In the genomic region with DNA sequence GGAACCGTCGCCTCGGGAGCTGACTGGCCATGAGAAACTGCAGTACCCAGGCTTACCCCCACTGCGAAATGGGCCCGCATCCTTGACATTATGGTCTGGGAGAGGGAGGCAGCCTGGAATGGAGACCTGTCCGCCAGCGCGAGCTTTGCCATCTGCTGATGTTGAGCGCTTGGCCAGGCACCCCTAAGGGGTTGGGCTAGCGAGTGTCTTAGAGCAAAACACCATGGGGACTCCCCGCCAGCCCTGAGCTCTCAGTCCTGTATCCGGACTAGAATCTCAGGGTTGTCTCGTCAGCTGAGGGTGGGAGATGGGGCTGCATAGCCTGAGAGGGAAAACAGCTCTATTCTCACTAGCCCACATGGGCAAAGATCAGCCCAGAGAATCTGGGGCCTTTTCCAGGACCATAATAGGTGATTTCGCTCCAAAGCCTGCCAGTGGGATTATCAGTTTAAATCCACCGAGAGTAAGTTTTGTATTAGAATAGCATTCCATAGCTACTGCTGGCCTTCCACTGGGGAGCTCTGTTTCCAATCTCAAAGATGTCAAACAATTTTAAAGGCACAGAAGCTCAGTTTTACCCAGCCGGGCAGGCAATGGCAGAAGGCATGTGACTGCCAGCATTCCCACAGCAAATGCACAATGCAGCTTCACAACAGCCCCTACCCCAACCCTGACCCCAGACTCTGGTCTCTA, we compare ENCODE assay signal across 2 cellular contexts.
TF ChIP-seq lines count a peak whose summit lies in the region.

No MANE protein-coding gene starts in this region.

TF ChIP-seq in SK-N-SH treated with all-trans-retinoic acid at 6 μM for 48 hours, 23 proteins besides CTCF, POLR2A, EP300 and RAD21:
- TF ChIP-seq, protein P1, sequence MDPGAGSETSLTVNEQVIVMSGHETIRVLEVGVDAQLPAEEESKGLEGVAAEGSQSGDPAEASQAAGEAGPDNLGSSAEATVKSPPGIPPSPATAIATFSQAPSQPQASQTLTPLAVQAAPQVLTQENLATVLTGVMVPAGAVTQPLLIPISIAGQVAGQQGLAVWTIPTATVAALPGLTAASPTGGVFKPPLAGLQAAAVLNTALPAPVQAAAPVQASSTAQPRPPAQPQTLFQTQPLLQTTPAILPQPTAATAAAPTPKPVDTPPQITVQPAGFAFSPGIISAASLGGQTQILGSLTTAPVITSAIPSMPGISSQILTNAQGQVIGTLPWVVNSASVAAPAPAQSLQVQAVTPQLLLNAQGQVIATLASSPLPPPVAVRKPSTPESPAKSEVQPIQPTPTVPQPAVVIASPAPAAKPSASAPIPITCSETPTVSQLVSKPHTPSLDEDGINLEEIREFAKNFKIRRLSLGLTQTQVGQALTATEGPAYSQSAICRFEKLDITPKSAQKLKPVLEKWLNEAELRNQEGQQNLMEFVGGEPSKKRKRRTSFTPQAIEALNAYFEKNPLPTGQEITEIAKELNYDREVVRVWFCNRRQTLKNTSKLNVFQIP (CRISPR knock-in tag; IDR thresholded peaks at IDR 0.05; ENCODE audit: borderline replicate concordance, low read depth), result no peak
- TF ChIP-seq TCF4 (CRISPR knock-in tag; IDR thresholded peaks at IDR 0.05; ENCODE audit: borderline replicate concordance) (0 out of 2 replicates have a peak, but pooled peaks have one; percentile 20), RARB (CRISPR knock-in tag; IDR thresholded peaks at IDR 0.05) (no peak), GLIS3 (CRISPR knock-in tag; IDR thresholded peaks at IDR 0.05) (no peak), PATZ1 (CRISPR knock-in tag; IDR thresholded peaks at IDR 0.05; ENCODE audit: borderline replicate concordance) (no peak), SNAI2 (CRISPR knock-in tag; IDR thresholded peaks at IDR 0.05) (no peak), ISL1 (CRISPR knock-in tag; IDR thresholded peaks at IDR 0.05) (peak; percentile 55; the same call in 1 of the 2 replicates), ZNF8 (CRISPR knock-in tag; IDR thresholded peaks at IDR 0.05) (no peak), CSDC2 (CRISPR knock-in tag; IDR thresholded peaks at IDR 0.05) (peak; percentile 56; the same call in 1 of the 2 replicates), TSHZ2 (CRISPR knock-in tag; IDR thresholded peaks at IDR 0.05) (no peak), ZFP30 (CRISPR knock-in tag; IDR thresholded peaks at IDR 0.05) (no peak), ZC3H10 (CRISPR knock-in tag; IDR thresholded peaks at IDR 0.05) (no peak), ZFP3 (CRISPR knock-in tag; IDR thresholded peaks at IDR 0.05) (no peak), TOX (CRISPR knock-in tag; IDR thresholded peaks at IDR 0.05; ENCODE audit: borderline replicate concordance) (no peak), ARNTL (CRISPR knock-in tag; IDR thresholded peaks at IDR 0.05; ENCODE audit: borderline replicate concordance, low read depth) (no peak)

TF ChIP-seq in H1, 55 proteins besides CTCF, POLR2A, EP300 and RAD21:
- no peak for TF ChIP-seq CTBP2 (IDR thresholded peaks at IDR 0.05; ENCODE audit: borderline replicate concordance, insufficient read depth, insufficient read length, low read length)
- TF ChIP-seq, protein P2, sequence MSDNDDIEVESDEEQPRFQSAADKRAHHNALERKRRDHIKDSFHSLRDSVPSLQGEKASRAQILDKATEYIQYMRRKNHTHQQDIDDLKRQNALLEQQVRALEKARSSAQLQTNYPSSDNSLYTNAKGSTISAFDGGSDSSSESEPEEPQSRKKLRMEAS (IDR thresholded peaks at IDR 0.05), result no peak
